Comparison of ENCODE assay signal across 12 cellular contexts in genomic region chr2:71646028-71646427, GRCh38.
DNase-seq lines count a peak whose midpoint lies in the region; ATAC-seq lines count a peak whose summit lies in the region.
"Had no signal": no experiment of that assay in that cellular context is flagged by ENCODE, and none has a peak within 500 bp of the region (broad histone marks: within the 10 kb centered on the region; RNA-seq: fewer than 3 reads in every experiment).

No MANE protein-coding gene starts in this region.

- in situ Hi-C loops in ACHN (cut with HindIII; ENCODE audit: low pct_ligation_motif_present, low pct_unique_long_range_greater_than_20kb, low sequenced_read_pairs): no loop called here

- H3K4me3 ChIP-seq in MG63: no peak overlapping the region
- H3K4me3 ChIP-seq: pancreas, upper lobe of left lung had no signal

- H3K9me3 ChIP-seq in MG63: no peaks in the 10 kb centered on the region
- H3K9me3 ChIP-seq: pancreas, upper lobe of left lung had no signal

- DNase-seq in ACHN (peak; percentile 21), MG63 (peak; percentile 96), dermis blood vessel endothelial cell (peak; percentile 42), lung microvascular endothelial cell (ENCODE audit: low read depth in 2 of 2) (peak; percentile 42 to 57), NCI-H146 (lab: John Stamatoyannopoulos, UW) (no peak)
- DNase-seq in activated CD8-positive, alpha-beta memory T cell treated with anti-CD3 and anti-CD28 coated beads, Interleukin-2, amount 50 U/mL, for 4 hours: no peak
- DNase-seq: activated CD4-positive, alpha-beta T cell treated with anti-CD3 and anti-CD28 coated beads, Interleukin-2, amount 50 U/mL, for 4 hours; T-cell; upper lobe of left lung had no signal

- H3K36me3 ChIP-seq in MG63: no peaks in the 10 kb centered on the region
- H3K36me3 ChIP-seq: pancreas had no signal

- no peaks in the 10 kb centered on the region for H3K27me3 ChIP-seq in MG63
- H3K27me3 ChIP-seq: pancreas, upper lobe of left lung had no signal

- ATAC-seq in HG03457 (IDR thresholded peaks at IDR 0.05; ENCODE audit: unreplicated experiment) (no peak), GM21717 (IDR thresholded peaks at IDR 0.05; ENCODE audit: unreplicated experiment) (no peak)
- ATAC-seq: T-cell had no signal

Comparison
In these comparisons a context has a peak if more than half of its experiments do, and no peak if none do; other contexts are left out.
1. DNase-seq: peak in ACHN (single experiment), MG63 (single experiment), dermis blood vessel endothelial cell (single experiment) and lung microvascular endothelial cell (2 of 2); none in activated CD8-positive, alpha-beta memory T cell treated with anti-CD3 and anti-CD28 coated beads, Interleukin-2, amount 50 U/mL, for 4 hours (single experiment) and NCI-H146 (single experiment).